In genomic region chr12:106030210-106031175, GRCh38 we compare ENCODE assay signal across 10 cellular contexts.
DNase-seq lines count a peak whose midpoint lies in the region; ATAC-seq and TF ChIP-seq lines count a peak whose summit lies in the region.
"Had no signal": no experiment of that assay in that cellular context is flagged by ENCODE, and none has a peak within 500 bp of the region (broad histone marks: within the 10 kb centered on the region; RNA-seq: fewer than 3 reads in every experiment).

No MANE protein-coding gene starts in this region.

- no peaks in the 10 kb centered on the region for H3K9me3 Mint-ChIP-seq in activated CD4-positive, alpha-beta T cell treated with anti-CD3 and anti-CD28 coated beads, Interleukin-2, amount 10 ng/mL, durations not matched to agents 24 days and 14 days
- no peaks in the 10 kb centered on the region for H3K9me3 Mint-ChIP-seq in stimulated activated effector memory CD8-positive, alpha-beta T cell treated with anti-CD3 and anti-CD28 coated beads, Interleukin-12 subunit alpha, Interleukin-12 subunit beta, amount 100 ng/mL, for 72 hours
- H3K9me3 Mint-ChIP-seq in endothelial cell (ENCODE audit: unreplicated experiment), result no peaks in the 10 kb centered on the region

- H3K4me1 ChIP-seq in OCI-LY3 (ENCODE audit: low read length), result peaks cover 22% of the 10 kb centered on the region

- DNase-seq in activated CD4-positive, alpha-beta T cell treated with anti-CD3 and anti-CD28 coated beads, Interleukin-2, amount 10 ng/mL, durations not matched to agents 24 days and 14 days, result peak; percentile 70
- no peak for DNase-seq in activated CD4-positive, alpha-beta T cell treated with anti-CD3 and anti-CD28 coated beads, Interleukin-2, amount 50 U/mL, for 4 hours
- DNase-seq in epidermal melanocyte (ENCODE audit: insufficient read length, low spot score) (peak; percentile 42), endothelial cell (ENCODE audit: low spot score) (no peak)
- no peak for DNase-seq in stimulated activated effector memory CD8-positive, alpha-beta T cell treated with anti-CD3 and anti-CD28 coated beads, Interleukin-12 subunit alpha, Interleukin-12 subunit beta, amount 100 ng/mL, for 72 hours (ENCODE audit: low spot score in 2 of 2)
- DNase-seq: H7, NCI-H446 treated with DMSO at 0.1 percent for 48 hours had no signal

- H3K27ac ChIP-seq in OCI-LY3 (ENCODE audit: low read length), result peak overlapping the region; percentile 73

- H3K36me3 ChIP-seq in OCI-LY3 (replicated peaks; ENCODE audit: low read depth, low read length), result no peaks in the 10 kb centered on the region

- peaks cover 7% of the 10 kb centered on the region for H3K4me1 Mint-ChIP-seq in activated CD4-positive, alpha-beta T cell treated with anti-CD3 and anti-CD28 coated beads, Interleukin-2, amount 10 ng/mL, durations not matched to agents 24 days and 14 days
- H3K4me1 Mint-ChIP-seq in stimulated activated effector memory CD8-positive, alpha-beta T cell treated with anti-CD3 and anti-CD28 coated beads, Interleukin-12 subunit alpha, Interleukin-12 subunit beta, amount 100 ng/mL, for 72 hours, result no peaks in the 10 kb centered on the region
- H3K4me1 Mint-ChIP-seq in endothelial cell (ENCODE audit: unreplicated experiment), result peaks cover 15% of the 10 kb centered on the region

- H3K4me2 ChIP-seq in OCI-LY3 (ENCODE audit: low read length), result peak overlapping the region; percentile 88

- H3K27ac Mint-ChIP-seq in activated CD4-positive, alpha-beta T cell treated with anti-CD3 and anti-CD28 coated beads, Interleukin-2, amount 10 ng/mL, durations not matched to agents 24 days and 14 days, result peak overlapping the region; percentile 69
- H3K27ac Mint-ChIP-seq in stimulated activated effector memory CD8-positive, alpha-beta T cell treated with anti-CD3 and anti-CD28 coated beads, Interleukin-12 subunit alpha, Interleukin-12 subunit beta, amount 100 ng/mL, for 72 hours, result no peak overlapping the region
- H3K27ac Mint-ChIP-seq in endothelial cell (ENCODE audit: unreplicated experiment), result no peak overlapping the region

- H3K36me3 Mint-ChIP-seq in activated CD4-positive, alpha-beta T cell treated with anti-CD3 and anti-CD28 coated beads, Interleukin-2, amount 10 ng/mL, durations not matched to agents 24 days and 14 days (ENCODE audit: low read depth), result no peaks in the 10 kb centered on the region
- H3K36me3 Mint-ChIP-seq in stimulated activated effector memory CD8-positive, alpha-beta T cell treated with anti-CD3 and anti-CD28 coated beads, Interleukin-12 subunit alpha, Interleukin-12 subunit beta, amount 100 ng/mL, for 72 hours, result no peaks in the 10 kb centered on the region
- H3K36me3 Mint-ChIP-seq in endothelial cell (ENCODE audit: low read depth, unreplicated experiment), result no peaks in the 10 kb centered on the region

- peak overlapping the region; percentile 45 for H3K4me3 Mint-ChIP-seq in activated CD4-positive, alpha-beta T cell treated with anti-CD3 and anti-CD28 coated beads, Interleukin-2, amount 10 ng/mL, durations not matched to agents 24 days and 14 days
- no peak overlapping the region for H3K4me3 Mint-ChIP-seq in stimulated activated effector memory CD8-positive, alpha-beta T cell treated with anti-CD3 and anti-CD28 coated beads, Interleukin-12 subunit alpha, Interleukin-12 subunit beta, amount 100 ng/mL, for 72 hours
- no peak overlapping the region for H3K4me3 Mint-ChIP-seq in endothelial cell (ENCODE audit: unreplicated experiment)

- H4K20me1 ChIP-seq in OCI-LY3 (ENCODE audit: insufficient read depth, low read length), result no peaks in the 10 kb centered on the region

- ATAC-seq in stimulated activated effector memory CD8-positive, alpha-beta T cell treated with anti-CD3 and anti-CD28 coated beads, Interleukin-12 subunit alpha, Interleukin-12 subunit beta, amount 100 ng/mL, for 72 hours, result peak; percentile 50
- no peak for ATAC-seq in GM21381 (IDR thresholded peaks at IDR 0.05; ENCODE audit: unreplicated experiment)
- ATAC-seq in GM21619 (IDR thresholded peaks at IDR 0.05; ENCODE audit: unreplicated experiment), result no peak

- H3K27me3 Mint-ChIP-seq in activated CD4-positive, alpha-beta T cell treated with anti-CD3 and anti-CD28 coated beads, Interleukin-2, amount 10 ng/mL, durations not matched to agents 24 days and 14 days, result peaks cover 2% of the 10 kb centered on the region
- peaks cover 2% of the 10 kb centered on the region for H3K27me3 Mint-ChIP-seq in endothelial cell (ENCODE audit: unreplicated experiment)

- H3K9ac ChIP-seq in OCI-LY3 (ENCODE audit: low read length), result peak overlapping the region; percentile 44

- intact Hi-C loops in activated CD4-positive, alpha-beta T cell treated with anti-CD3 and anti-CD28 coated beads, Interleukin-2, amount 10 ng/mL, durations not matched to agents 24 days and 14 days (cut with micrococcal nuclease), result no loop called here

- peak overlapping the region; percentile 70 for H3K4me3 ChIP-seq in OCI-LY3 (ENCODE audit: low read length)

- H3K9me3 ChIP-seq in OCI-LY3 (ENCODE audit: insufficient read depth, low read length), result no peaks in the 10 kb centered on the region

- no peaks in the 10 kb centered on the region for H3K79me2 ChIP-seq in OCI-LY3 (ENCODE audit: low read length)

- no peaks in the 10 kb centered on the region for H3K27me3 ChIP-seq in OCI-LY3 (ENCODE audit: low read depth, low read length)

- TF ChIP-seq CTCF in OCI-LY3 (IDR thresholded peaks at IDR 0.05; ENCODE audit: low read depth, low read length) (no peak), endothelial cell (IDR thresholded peaks at IDR 0.05; ENCODE audit: unreplicated experiment) (no peak)

- H2AFZ ChIP-seq in OCI-LY3 (ENCODE audit: low read depth, low read length), result peak overlapping the region; percentile 57

Comparison
In these comparisons a context has a peak if more than half of its experiments do, and no peak if none do; other contexts are left out.
1. DNase-seq: peak in activated CD4-positive, alpha-beta T cell treated with anti-CD3 and anti-CD28 coated beads, Interleukin-2, amount 10 ng/mL, durations not matched to agents 24 days and 14 days (single experiment) and epidermal melanocyte (single experiment); none in activated CD4-positive, alpha-beta T cell treated with anti-CD3 and anti-CD28 coated beads, Interleukin-2, amount 50 U/mL, for 4 hours (0 of 2), stimulated activated effector memory CD8-positive, alpha-beta T cell treated with anti-CD3 and anti-CD28 coated beads, Interleukin-12 subunit alpha, Interleukin-12 subunit beta, amount 100 ng/mL, for 72 hours (0 of 2) and endothelial cell (single experiment).